23 cellular contexts compared by ENCODE assay signal in genomic region chr6:34025112-34025807, GRCh38.
DNase-seq lines count a peak whose midpoint lies in the region; ATAC-seq and TF ChIP-seq lines count a peak whose summit lies in the region.
"Had no signal": no experiment of that assay in that cellular context is flagged by ENCODE, and none has a peak within 500 bp of the region (broad histone marks: within the 10 kb centered on the region; RNA-seq: fewer than 3 reads in every experiment).

No MANE protein-coding gene starts in this region.

- H3K36me3 ChIP-seq in SK-N-SH (replicated peaks in 1 of 2; ENCODE audit: control insufficient read depth in 1 of 2, insufficient read depth in 2 of 2, low read length in 1 of 2) = no peaks in the 10 kb centered on the region
- H3K36me3 ChIP-seq: breast epithelium, pancreas had no signal

- H3K79me2 ChIP-seq in SK-N-SH (ENCODE audit: insufficient read depth) = no peaks in the 10 kb centered on the region

- H3K4me1 Mint-ChIP-seq in brain (peaks cover 44% of the 10 kb centered on the region), nephron progenitor cell (peaks cover 30% of the 10 kb centered on the region)
- no peaks in the 10 kb centered on the region for H3K4me1 Mint-ChIP-seq in activated CD8-positive, alpha-beta memory T cell treated with anti-CD3 and anti-CD28 coated beads, Interleukin-2, amount 10 ng/mL, durations not matched to agents 7 days and 5 days

- CTCF ChIA-PET in SK-N-SH (lab: Yijun Ruan, JAX) = interaction anchor here (0.9 to 8.8 kb wide), 12 partner anchors 12 to 435 kb away, joined by 3 to 184 read pairs (median 6); no protein-coding TSS in a partner anchor
- CTCF ChIA-PET in activated CD8-positive, alpha-beta memory T cell treated with anti-CD3 and anti-CD28 coated beads, Interleukin-2, amount 10 ng/mL, durations not matched to agents 7 days and 5 days (lab: Charles Lee) = interaction anchor here (1.0 to 11.3 kb wide), 12 partner anchors 8 to 314 kb away, joined by 3 to 192 read pairs (median 4); partner anchors contain the start of gene UQCC2

- no peaks in the 10 kb centered on the region for H3K27me3 ChIP-seq in SK-N-SH (ENCODE audit: insufficient read depth)
- H3K27me3 ChIP-seq: breast epithelium, pancreas had no signal

- H3K27ac Mint-ChIP-seq in brain = peak overlapping the region in 3 of 5 experiments; percentile 60 to 89 (median 73)
- H3K27ac Mint-ChIP-seq in nephron progenitor cell = no peak overlapping the region
- H3K27ac Mint-ChIP-seq in activated CD8-positive, alpha-beta memory T cell treated with anti-CD3 and anti-CD28 coated beads, Interleukin-2, amount 10 ng/mL, durations not matched to agents 7 days and 5 days = no peak overlapping the region
- H3K27ac Mint-ChIP-seq: activated CD8-positive, alpha-beta T cell treated with anti-CD3 and anti-CD28 coated beads, Interleukin-2, amount 10 ng/mL, durations not matched to agents 7 days and 5 days; T-helper 2 cell treated with Interferon-gamma antibody and Interleukin-4, amounts not matched to agents 5 μg/mL and 100 μg/mL, for 36 hours had no signal

- H3K27me3 Mint-ChIP-seq in brain (peaks cover 13% of the 10 kb centered on the region), nephron progenitor cell (ENCODE audit: low read depth, poor library complexity) (peaks cover 9% of the 10 kb centered on the region)
- H3K27me3 Mint-ChIP-seq in activated CD8-positive, alpha-beta memory T cell treated with anti-CD3 and anti-CD28 coated beads, Interleukin-2, amount 10 ng/mL, durations not matched to agents 7 days and 5 days = peaks cover 6% of the 10 kb centered on the region

- no peaks in the 10 kb centered on the region for H3K9me3 ChIP-seq in SK-N-SH
- H3K9me3 ChIP-seq: breast epithelium, pancreas had no signal

- H3K9me2 ChIP-seq in SK-N-SH = no peaks in the 10 kb centered on the region

- H3K9me3 Mint-ChIP-seq in brain (peaks cover 0 to 2% (median 0%) of the 10 kb centered on the region in 5 experiments), nephron progenitor cell (peaks cover 7% of the 10 kb centered on the region)
- H3K9me3 Mint-ChIP-seq in activated CD8-positive, alpha-beta memory T cell treated with anti-CD3 and anti-CD28 coated beads, Interleukin-2, amount 10 ng/mL, durations not matched to agents 7 days and 5 days (ENCODE audit: low read depth) = no peaks in the 10 kb centered on the region
- H3K9me3 Mint-ChIP-seq: activated naive CD4-positive, alpha-beta T cell treated with anti-CD3 and anti-CD28 coated beads, Interleukin-2, amount 50 U/mL, for 72 hours; neural crest cell; T-helper 2 cell treated with Interferon-gamma antibody and Interleukin-4, amounts not matched to agents 5 μg/mL and 100 μg/mL, for 36 hours had no signal

- H3K36me3 Mint-ChIP-seq in brain = no peaks in the 10 kb centered on the region
- no peaks in the 10 kb centered on the region for H3K36me3 Mint-ChIP-seq in nephron progenitor cell (ENCODE audit: low read depth)
- H3K36me3 Mint-ChIP-seq in activated CD8-positive, alpha-beta memory T cell treated with anti-CD3 and anti-CD28 coated beads, Interleukin-2, amount 10 ng/mL, durations not matched to agents 7 days and 5 days = no peaks in the 10 kb centered on the region
- H3K36me3 Mint-ChIP-seq: activated naive CD4-positive, alpha-beta T cell treated with anti-CD3 and anti-CD28 coated beads, Interleukin-2, amount 50 U/mL, for 72 hours had no signal

- no peak overlapping the region for H3K4me2 ChIP-seq in SK-N-SH

- peak; percentile 32 for TF ChIP-seq RAD21 in SK-N-SH (IDR thresholded peaks at IDR 0.05; ENCODE audit: low read length)

- H3F3A ChIP-seq in SK-N-SH (replicated peaks; ENCODE audit: insufficient read depth) = no peaks in the 10 kb centered on the region

- WGBS in SK-N-SH (ENCODE audit: low lambda C conversion rate) = 54% methylated on average over 6 of the region's 8 CpGs

- no peak for TF ChIP-seq EP300 in SK-N-SH (IDR thresholded peaks at IDR 0.05; ENCODE audit: borderline replicate concordance in 1 of 2, low read depth in 1 of 2, low read length in 1 of 2)

- DNase-seq in SK-N-SH (peak; percentile 66), NB4 (ENCODE audit: low read depth) (peak; percentile 51), nephron progenitor cell (no peak), DMS79 treated with DMSO at 0.1 percent for 48 hours (lab: John Stamatoyannopoulos, UW) (no peak)
- no peak for DNase-seq in activated CD8-positive, alpha-beta memory T cell treated with anti-CD3 and anti-CD28 coated beads, Interleukin-2, amount 10 ng/mL, durations not matched to agents 7 days and 5 days
- DNase-seq: ACHN; activated CD4-positive, alpha-beta T cell treated with anti-CD3 and anti-CD28 coated beads for 4 hours; activated CD8-positive, alpha-beta T cell treated with anti-CD3 and anti-CD28 coated beads, Interleukin-2, amount 10 ng/mL, durations not matched to agents 7 days and 5 days; activated T-cell treated with anti-CD3 and anti-CD28 coated beads for 4 hours; amygdala; GF-D8; mammary epithelial cell; NCI-H1930; pancreas; SHP77 treated with DMSO at 0.1 percent for 48 hours; small intestine; stimulated activated naive CD8-positive, alpha-beta T cell treated with anti-CD3 and anti-CD28 coated beads, Interleukin-15, Interleukin-2, amounts not matched to agents 100 U/mL and 50 U/mL, for 24 hours had no signal

- H3K27ac ChIP-seq in SK-N-SH (ENCODE audit: low read depth in 2 of 2, low read length in 1 of 2) = no peak overlapping the region
- H3K27ac ChIP-seq: breast epithelium, pancreas had no signal

- POLR2A ChIA-PET in SK-N-SH (lab: Yijun Ruan, JAX) = interaction anchor here (0.7 kb wide), 1 partner anchor 258 kb away, joined by 3 read pairs; no protein-coding TSS in a partner anchor

- peak overlapping the region in 1 of 5 experiments; percentile 16 for H3K4me3 Mint-ChIP-seq in brain
- no peak overlapping the region for H3K4me3 Mint-ChIP-seq in nephron progenitor cell
- H3K4me3 Mint-ChIP-seq in activated CD8-positive, alpha-beta memory T cell treated with anti-CD3 and anti-CD28 coated beads, Interleukin-2, amount 10 ng/mL, durations not matched to agents 7 days and 5 days = no peak overlapping the region
- H3K4me3 Mint-ChIP-seq: activated CD8-positive, alpha-beta T cell treated with anti-CD3 and anti-CD28 coated beads, Interleukin-2, amount 10 ng/mL, durations not matched to agents 7 days and 5 days; neural crest cell; T-helper 2 cell treated with Interferon-gamma antibody and Interleukin-4, amounts not matched to agents 5 μg/mL and 100 μg/mL, for 36 hours had no signal

- no peaks in the 10 kb centered on the region for H4K20me1 ChIP-seq in SK-N-SH (ENCODE audit: insufficient read depth)

- H2AFZ ChIP-seq in SK-N-SH (ENCODE audit: low read depth) = no peak overlapping the region

- TF ChIP-seq POLR2A in NB4 (IDR thresholded peaks at IDR 0.05; ENCODE audit: extremely low read depth, insufficient read length) = no peak

- H3K4me3 ChIP-seq in SK-N-SH (ENCODE audit: low read depth in 2 of 2, low read length in 1 of 2) = no peak overlapping the region
- H3K4me3 ChIP-seq in NB4 (ENCODE audit: low read depth, low read length) = no peak overlapping the region
- H3K4me3 ChIP-seq: breast epithelium, pancreas had no signal

- ATAC-seq in SK-N-SH treated with all-trans-retinoic acid at 6 μM for 48 hours = no peak
- no peak for ATAC-seq in activated CD8-positive, alpha-beta memory T cell treated with anti-CD3 and anti-CD28 coated beads, Interleukin-2, amount 10 ng/mL, durations not matched to agents 7 days and 5 days
- ATAC-seq: activated CD8-positive, alpha-beta T cell treated with anti-CD3 and anti-CD28 coated beads, Interleukin-2, amount 10 ng/mL, durations not matched to agents 7 days and 5 days; activated naive CD4-positive, alpha-beta T cell treated with anti-CD3 and anti-CD28 coated beads, Interleukin-2, amount 50 U/mL, for 72 hours; stimulated activated naive CD8-positive, alpha-beta T cell treated with anti-CD3 and anti-CD28 coated beads, Interleukin-15, Interleukin-2, amounts not matched to agents 100 U/mL and 50 U/mL, for 24 hours had no signal

- TF ChIP-seq CTCF in SK-N-SH (IDR thresholded peaks at IDR 0.05) = no peak; the same call in 1 of the 2 replicates
- TF ChIP-seq CTCF in NB4 (IDR thresholded peaks at IDR 0.05; ENCODE audit: low read depth, low read length) = no peak
- TF ChIP-seq CTCF in brain (conservative IDR thresholded peaks at IDR 0.05) = no peak
- no peak for TF ChIP-seq CTCF in nephron progenitor cell (IDR thresholded peaks at IDR 0.05)

- H3K4me1 ChIP-seq in SK-N-SH (ENCODE audit: control insufficient read depth in 1 of 2, insufficient read depth in 2 of 2, low read depth in 1 of 2, low read length in 1 of 2) = peaks cover 0 to 21% of the 10 kb centered on the region in 2 experiments; a peak in 1 of 4 replicates
- H3K4me1 ChIP-seq: breast epithelium, pancreas had no signal

- no peak overlapping the region for H3K9ac ChIP-seq in SK-N-SH

TF ChIP-seq in SK-N-SH, 30 proteins besides CTCF, POLR2A, EP300 and RAD21:
- TF ChIP-seq FOXJ3 (CRISPR knock-in tag; IDR thresholded peaks at IDR 0.05) (0 out of 2 replicates have a peak, but pooled peaks have one; percentile 10), YY1 (IDR thresholded peaks at IDR 0.05; ENCODE audit: low read depth) (no peak)

TF ChIP-seq in SK-N-SH treated with all-trans-retinoic acid at 6 μM for 48 hours, 23 proteins besides CTCF, POLR2A, EP300 and RAD21:
- TF ChIP-seq ESRRG (CRISPR knock-in tag; IDR thresholded peaks at IDR 0.05) (no peak), ZNF8 (CRISPR knock-in tag; IDR thresholded peaks at IDR 0.05) (no peak), ZNF70 (CRISPR knock-in tag; IDR thresholded peaks at IDR 0.05) (no peak), ZC3H10 (CRISPR knock-in tag; IDR thresholded peaks at IDR 0.05) (no peak), BACH2 (CRISPR knock-in tag; IDR thresholded peaks at IDR 0.05; ENCODE audit: borderline replicate concordance) (no peak), OSR1 (CRISPR knock-in tag; IDR thresholded peaks at IDR 0.05) (no peak)

Comparison
In these comparisons a context has a peak if more than half of its experiments do, and no peak if none do; other contexts are left out.
1. DNase-seq: peak in SK-N-SH (single experiment) and NB4 (single experiment); none in nephron progenitor cell (single experiment), activated CD8-positive, alpha-beta memory T cell treated with anti-CD3 and anti-CD28 coated beads, Interleukin-2, amount 10 ng/mL, durations not matched to agents 7 days and 5 days (single experiment) and DMS79 treated with DMSO at 0.1 percent for 48 hours (single experiment).
2. H3K27ac Mint-ChIP-seq: peak in brain (3 of 5); none in nephron progenitor cell (single experiment) and activated CD8-positive, alpha-beta memory T cell treated with anti-CD3 and anti-CD28 coated beads, Interleukin-2, amount 10 ng/mL, durations not matched to agents 7 days and 5 days (single experiment).